Comparison of ENCODE assay signal across 23 cellular contexts in the genomic region with DNA sequence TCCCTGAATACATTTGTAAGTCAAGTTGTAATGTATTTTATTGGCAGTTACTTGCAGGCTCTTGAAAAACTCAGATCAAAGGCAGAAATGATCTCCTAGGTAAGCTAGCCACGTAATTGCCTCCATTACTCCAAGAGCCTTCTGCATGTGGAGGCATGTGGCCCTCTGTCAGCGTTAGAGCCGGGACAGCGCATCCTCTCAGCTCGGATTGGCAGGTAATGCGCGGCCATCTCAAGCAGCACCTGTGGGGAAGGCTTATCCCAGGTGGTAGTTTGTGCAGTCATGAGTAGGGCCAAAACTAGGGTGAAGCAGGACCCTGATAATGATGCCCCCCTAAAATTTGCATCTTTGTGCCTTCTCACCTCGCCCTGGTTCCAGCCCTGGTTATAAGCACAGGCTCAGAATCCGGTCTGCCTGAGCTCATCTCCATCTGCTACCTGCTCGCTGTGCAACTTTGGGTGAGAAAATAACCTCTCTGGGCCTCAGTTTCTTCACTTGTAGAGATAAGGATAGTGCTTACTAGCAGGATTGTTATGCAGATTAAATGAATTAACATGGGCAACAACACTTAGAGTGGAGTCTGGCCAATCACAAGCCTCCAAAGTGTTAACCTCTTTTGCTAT.
"Had no signal": no experiment of that assay in that cellular context is flagged by ENCODE, and none has a peak within 500 bp of the region (broad histone marks: within the 10 kb centered on the region; RNA-seq: fewer than 3 reads in every experiment).

No MANE protein-coding gene starts in this region.

- H3K27ac Mint-ChIP-seq: activated CD4-positive, alpha-beta T cell treated with anti-CD3 and anti-CD28 coated beads, Interleukin-2, amount 10 ng/mL, durations not matched to agents 24 days and 14 days; activated CD8-positive, alpha-beta T cell treated with anti-CD3 and anti-CD28 coated beads for 36 hours; activated naive CD8-positive, alpha-beta T cell; activated T-helper 2 cell treated with anti-CD3 and anti-CD28 coated beads, Interferon-gamma antibody, Interleukin-2, Interleukin-4, amounts not matched to agents 10 μg/mL and 5 μg/mL and 100 μg/mL, durations not matched to agents 14 hours and 24 hours and 36 hours; memory B cell; natural killer cell treated with Interleukin-12 subunit alpha and Interleukin-12 subunit beta and Interleukin-15 and Interleukin-18, amount 100 ng/mL, for 72 hours had no signal

- H2AFZ ChIP-seq: hepatocyte had no signal

- H3K36me3 Mint-ChIP-seq: activated naive CD8-positive, alpha-beta T cell; memory B cell; natural killer cell treated with Interleukin-12 subunit alpha and Interleukin-12 subunit beta and Interleukin-15 and Interleukin-18, amount 100 ng/mL, for 72 hours had no signal

- H3K79me2 ChIP-seq: hepatocyte had no signal

- H3K9me3 Mint-ChIP-seq: activated CD4-positive, alpha-beta T cell treated with anti-CD3 and anti-CD28 coated beads, Interleukin-2, amount 10 ng/mL, durations not matched to agents 24 days and 14 days; activated CD8-positive, alpha-beta T cell treated with anti-CD3 and anti-CD28 coated beads for 36 hours; activated T-cell treated with anti-CD3 and anti-CD28 coated beads, Interleukin-2, amount 50 U/mL, for 4 hours; activated T-helper 2 cell treated with anti-CD3 and anti-CD28 coated beads, Interferon-gamma antibody, Interleukin-2, Interleukin-4, amounts not matched to agents 10 μg/mL and 5 μg/mL and 100 μg/mL, durations not matched to agents 14 hours and 24 hours and 36 hours; central memory CD8-positive, alpha-beta T cell; memory B cell; natural killer cell treated with Interleukin-12 subunit alpha and Interleukin-12 subunit beta and Interleukin-15 and Interleukin-18, amount 100 ng/mL, for 72 hours had no signal

- DNase-seq: activated CD4-positive, alpha-beta T cell treated with anti-CD3 and anti-CD28 coated beads, Interleukin-2, amount 10 ng/mL, durations not matched to agents 24 days and 14 days; activated CD8-positive, alpha-beta T cell treated with anti-CD3 and anti-CD28 coated beads for 36 hours; activated naive CD4-positive, alpha-beta T cell; activated T-cell treated with anti-CD3 and anti-CD28 coated beads, Interleukin-2, amount 50 U/mL, for 4 hours; adrenal gland; brain microvascular endothelial cell; dorsolateral prefrontal cortex; foreskin fibroblast; posterior cingulate gyrus; stimulated activated CD4-positive, alpha-beta T cell treated with anti-CD3 and anti-CD28 coated beads, Interleukin-4, amount 100 ng/mL, for 24 hours; stimulated activated naive CD4-positive, alpha-beta T cell treated with Interleukin-2 at 50 U/mL for 16 hours; upper lobe of right lung had no signal

- ATAC-seq: activated CD4-positive, CD25-positive, alpha-beta regulatory T cell treated with anti-CD3 and anti-CD28 coated beads, Interleukin-2, amount 50 U/mL, for 24 hours; activated CD8-positive, alpha-beta T cell treated with anti-CD3 and anti-CD28 coated beads for 36 hours; activated T-cell treated with anti-CD3 and anti-CD28 coated beads, Interleukin-2, amount 50 U/mL, for 4 hours; natural killer cell treated with Interleukin-12 subunit alpha and Interleukin-12 subunit beta and Interleukin-15 and Interleukin-18, amount 100 ng/mL, for 72 hours; SK-N-SH treated with all-trans-retinoic acid at 6 μM for 48 hours; upper lobe of right lung had no signal

- H3K4me3 ChIP-seq: adrenal gland, ascending aorta, dorsolateral prefrontal cortex, hepatocyte, thoracic aorta, upper lobe of right lung had no signal

- H3K27ac ChIP-seq: adrenal gland, ascending aorta, brain microvascular endothelial cell, dorsolateral prefrontal cortex, hepatocyte, thoracic aorta, upper lobe of right lung had no signal

- H3K4me3 Mint-ChIP-seq: activated CD4-positive, alpha-beta T cell treated with anti-CD3 and anti-CD28 coated beads, Interleukin-2, amount 10 ng/mL, durations not matched to agents 24 days and 14 days; activated CD8-positive, alpha-beta T cell treated with anti-CD3 and anti-CD28 coated beads for 36 hours; activated naive CD8-positive, alpha-beta T cell; activated T-cell treated with anti-CD3 and anti-CD28 coated beads, Interleukin-2, amount 50 U/mL, for 4 hours; central memory CD8-positive, alpha-beta T cell; memory B cell; natural killer cell treated with Interleukin-12 subunit alpha and Interleukin-12 subunit beta and Interleukin-15 and Interleukin-18, amount 100 ng/mL, for 72 hours had no signal

- H3K4me1 ChIP-seq: adrenal gland, ascending aorta, upper lobe of right lung had no signal

- FAIRE-seq: colon had no signal

- H3K36me3 ChIP-seq: adrenal gland, ascending aorta, brain microvascular endothelial cell, thoracic aorta, upper lobe of right lung had no signal

- H3K27me3 Mint-ChIP-seq: activated naive CD8-positive, alpha-beta T cell had no signal

- H3K27me3 ChIP-seq: adrenal gland, ascending aorta, brain microvascular endothelial cell, upper lobe of right lung had no signal

- H3K4me2 ChIP-seq: hepatocyte had no signal

- H3K4me1 Mint-ChIP-seq: memory B cell had no signal
